ENCODE assay signal across 12 cellular contexts in the genomic region with DNA sequence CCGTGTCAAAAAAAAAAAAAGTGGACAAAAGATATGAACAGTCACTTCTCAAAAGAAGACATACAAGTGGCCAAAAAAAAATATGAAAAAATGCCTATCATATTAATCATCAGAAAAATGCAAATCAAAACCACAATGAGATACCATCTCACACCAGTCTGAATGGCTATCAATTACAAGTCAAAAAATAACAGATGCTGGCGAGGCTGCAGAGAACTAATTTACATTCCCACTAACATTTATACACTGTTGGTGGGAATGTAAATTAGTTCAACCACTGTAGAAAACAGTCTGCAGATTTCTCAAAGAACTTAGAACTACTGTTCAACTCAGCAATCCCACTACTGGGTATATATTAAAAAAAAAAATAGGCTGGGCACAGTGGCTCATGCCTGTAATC. TPM values are rescaled to one million over a fixed set of nuclear protein-coding genes. Genes with fewer than 3 reads are reported as not detected.
DNase-seq lines count a peak whose midpoint lies in the region; ATAC-seq and TF ChIP-seq lines count a peak whose summit lies in the region.
"Had no signal": no experiment of that assay in that cellular context is flagged by ENCODE, and none has a peak within 500 bp of the region (broad histone marks: within the 10 kb centered on the region; RNA-seq: fewer than 3 reads in every experiment).

No MANE protein-coding gene starts in this region.

- no peaks in the 10 kb centered on the region for H3K27me3 ChIP-seq in PC-3 (ENCODE audit: low read length)

- no peak overlapping the region for H3K27ac ChIP-seq in PC-3 (ENCODE audit: low read length)

- no peak overlapping the region for H2AFZ ChIP-seq in PC-3 (ENCODE audit: low read length)

- no peak overlapping the region for H3K4me3 ChIP-seq in PC-3 (ENCODE audit: low read length)

- H3K36me3 ChIP-seq in PC-3 (ENCODE audit: low read depth, low read length) = no peaks in the 10 kb centered on the region

- ATAC-seq in GM19324 (IDR thresholded peaks at IDR 0.05; ENCODE audit: low FRiP score, unreplicated experiment) = peak; percentile 67
- peak; percentile 61 for ATAC-seq in HG02943 (IDR thresholded peaks at IDR 0.05; ENCODE audit: low read depth, unreplicated experiment)
- ATAC-seq in PC-3 = no peak
- ATAC-seq: Panc1, WTC11 had no signal

- CTCF ChIA-PET in PC-3 (lab: Charles Lee) = no interaction called here

- no peaks in the 10 kb centered on the region for H3K9me3 ChIP-seq in PC-3 (ENCODE audit: low read length)

- no peak overlapping the region for H3K4me2 ChIP-seq in PC-3 (ENCODE audit: low read length)

- DNase-seq in PC-3 (peak; percentile 18), renal cortical epithelial cell (ENCODE audit: low read depth) (peak; percentile 10), CD1c-positive myeloid dendritic cell (ENCODE audit: extremely low spot score) (no peak), NCI-H1417 (lab: John Stamatoyannopoulos, UW) (no peak), nucleus accumbens (lab: John Stamatoyannopoulos, UW) (no peak)
- DNase-seq: activated effector memory CD4-positive, alpha-beta T cell treated with anti-CD3 and anti-CD28 coated beads, Interleukin-2, amount 50 U/mL, for 16 hours; DMS153; NCI-H1436 treated with DMSO at 0.1 percent for 48 hours had no signal

- H3K9me2 ChIP-seq in PC-3 (replicated peaks; ENCODE audit: low read length) = no peaks in the 10 kb centered on the region

- POLR2A ChIA-PET in PC-3 (lab: Charles Lee; ENCODE audit: unreplicated experiment) = no interaction called here

- H4K20me1 ChIP-seq in PC-3 (ENCODE audit: low read length) = no peaks in the 10 kb centered on the region

- TF ChIP-seq CTCF in PC-3 (conservative IDR thresholded peaks at IDR 0.05; ENCODE audit: low read depth, low read length) = no peak

- intact Hi-C loops in PC-3 (cut with micrococcal nuclease) = no loop called here

- no peaks in the 10 kb centered on the region for H3K4me1 ChIP-seq in PC-3 (ENCODE audit: insufficient read depth, low read length)

- no peak overlapping the region for H3K9ac ChIP-seq in PC-3 (ENCODE audit: low read length)

- H3K79me2 ChIP-seq in PC-3 (ENCODE audit: low read length) = no peaks in the 10 kb centered on the region

- H3F3A ChIP-seq in PC-3 (ENCODE audit: low read length, unreplicated experiment) = no peaks in the 10 kb centered on the region

- BruUV-seq in PC-3 (replicated peaks; lab: Mats Ljungman, UMichigan) = no TSS peak

RNA-seq across cellular contexts. Expression of a gene that starts 26.5 kb away (rescaled TPM):
- 2.7 and 3.5 TPM in 2 replicates for total RNA-seq in PC-3 (2014; rRNA removed)
- 5.2 and 28.7 TPM in 2 replicates for total RNA-seq in renal cortical epithelial cell

Comparison
In these comparisons a context has a peak if more than half of its experiments do, and no peak if none do; other contexts are left out.
1. DNase-seq: peak in PC-3 (single experiment) and renal cortical epithelial cell (single experiment); none in CD1c-positive myeloid dendritic cell (single experiment), NCI-H1417 (0 of 3) and nucleus accumbens (0 of 56).